1 cellular context compared by ENCODE assay signal in the genomic region with DNA sequence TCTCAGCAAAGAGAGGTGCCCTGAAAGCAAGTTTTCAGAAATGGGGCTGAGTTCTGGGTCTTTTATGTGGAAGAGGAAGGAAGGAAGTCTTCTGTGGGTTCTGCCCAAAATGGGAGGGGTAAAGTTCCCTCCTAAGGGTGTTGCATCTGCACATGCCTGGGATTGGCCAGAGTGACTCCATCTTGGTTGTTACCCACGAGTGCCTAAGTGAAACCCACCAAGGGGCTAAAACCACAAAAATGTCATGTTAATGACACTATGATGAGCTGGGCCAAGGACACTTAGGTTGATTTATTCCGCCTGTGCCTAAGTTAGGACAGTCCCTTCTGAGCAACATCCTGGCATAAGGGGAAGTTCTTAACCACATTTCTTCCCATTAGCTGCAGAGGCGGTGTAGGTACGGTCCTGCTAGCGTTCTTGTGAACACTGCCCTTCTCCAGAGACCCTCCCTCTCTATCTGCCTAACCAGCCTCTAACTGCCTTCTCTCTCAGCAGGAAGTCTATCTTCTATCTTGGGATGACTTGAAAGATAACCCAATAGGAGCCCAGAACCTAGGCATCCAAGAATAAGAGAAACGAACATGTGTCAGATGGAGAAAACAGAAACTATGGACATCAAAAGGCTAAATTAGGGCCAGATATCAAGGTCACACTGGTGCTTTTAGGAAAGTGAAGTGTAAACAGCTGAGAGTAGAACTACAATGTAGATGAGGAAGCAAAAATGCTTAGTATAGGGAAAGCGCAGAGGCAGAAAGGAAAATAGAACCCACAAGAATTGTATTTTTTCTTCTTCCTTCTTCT.
TF ChIP-seq lines count a peak whose summit lies in the region.

No MANE protein-coding gene starts in this region.

TF ChIP-seq in GM12878, 131 proteins besides CTCF, POLR2A, EP300 and RAD21 (continued from another document and continues in another):
- TF ChIP-seq, protein P1, sequence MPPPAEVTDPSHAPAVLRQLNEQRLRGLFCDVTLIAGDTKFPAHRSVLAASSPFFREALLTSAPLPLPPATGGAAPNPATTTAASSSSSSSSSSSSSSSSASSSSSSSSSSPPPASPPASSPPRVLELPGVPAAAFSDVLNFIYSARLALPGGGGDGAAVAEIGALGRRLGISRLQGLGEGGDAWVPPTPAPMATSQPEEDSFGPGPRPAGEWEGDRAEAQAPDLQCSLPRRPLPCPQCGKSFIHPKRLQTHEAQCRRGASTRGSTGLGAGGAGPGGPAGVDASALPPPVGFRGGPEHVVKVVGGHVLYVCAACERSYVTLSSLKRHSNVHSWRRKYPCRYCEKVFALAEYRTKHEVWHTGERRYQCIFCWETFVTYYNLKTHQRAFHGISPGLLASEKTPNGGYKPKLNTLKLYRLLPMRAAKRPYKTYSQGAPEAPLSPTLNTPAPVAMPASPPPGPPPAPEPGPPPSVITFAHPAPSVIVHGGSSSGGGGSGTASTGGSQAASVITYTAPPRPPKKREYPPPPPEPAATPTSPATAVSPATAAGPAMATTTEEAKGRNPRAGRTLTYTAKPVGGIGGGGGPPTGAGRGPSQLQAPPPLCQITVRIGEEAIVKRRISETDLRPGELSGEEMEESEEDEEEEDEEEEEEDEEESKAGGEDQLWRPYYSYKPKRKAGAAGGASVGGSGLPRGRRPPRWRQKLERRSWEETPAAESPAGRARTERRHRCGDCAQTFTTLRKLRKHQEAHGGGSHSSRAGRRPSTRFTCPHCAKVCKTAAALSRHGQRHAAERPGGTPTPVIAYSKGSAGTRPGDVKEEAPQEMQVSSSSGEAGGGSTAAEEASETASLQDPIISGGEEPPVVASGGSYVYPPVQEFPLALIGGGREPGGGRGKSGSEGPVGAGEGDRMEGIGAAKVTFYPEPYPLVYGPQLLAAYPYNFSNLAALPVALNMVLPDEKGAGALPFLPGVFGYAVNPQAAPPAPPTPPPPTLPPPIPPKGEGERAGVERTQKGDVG (CRISPR knock-in tag; IDR thresholded peaks at IDR 0.05): peak; percentile 89
- TF ChIP-seq JUNB (IDR thresholded peaks at IDR 0.05) (0 out of 2 replicates have a peak, but pooled peaks have one; percentile 10), HDGF (IDR thresholded peaks at IDR 0.05) (no peak), WRNIP1 (IDR thresholded peaks at IDR 0.05; ENCODE audit: borderline replicate concordance, low read depth, low read length) (no peak), SUZ12 (IDR thresholded peaks at IDR 0.05; ENCODE audit: unreplicated experiment) (no peak), ZNF207 (IDR thresholded peaks at IDR 0.05; ENCODE audit: borderline replicate concordance) (no peak), CHD1 (IDR thresholded peaks at IDR 0.05; ENCODE audit: low read depth, low read length) (no peak), IKZF2 (IDR thresholded peaks at IDR 0.05) (peak; percentile 63 to 70), KDM1A (IDR thresholded peaks at IDR 0.05; ENCODE audit: borderline replicate concordance) (no peak), HCFC1 (IDR thresholded peaks at IDR 0.05; ENCODE audit: low read length) (no peak), ZNF274 (IDR thresholded peaks at IDR 0.05; ENCODE audit: insufficient read depth, insufficient read length) (no peak), BMI1 (IDR thresholded peaks at IDR 0.05; ENCODE audit: borderline replicate concordance) (no peak), BHLHE40 (IDR thresholded peaks at IDR 0.05; ENCODE audit: borderline replicate concordance in 1 of 2, low read depth in 2 of 2, low read length in 1 of 2) (peak in 1 of 2 experiments; percentile 48; a peak in 1 of 4 replicates), CREB1 (IDR thresholded peaks at IDR 0.05; ENCODE audit: low read depth) (no peak), NFXL1 (IDR thresholded peaks at IDR 0.05; ENCODE audit: borderline replicate concordance) (no peak), MYB (IDR thresholded peaks at IDR 0.05; ENCODE audit: borderline replicate concordance, low read depth, low read length) (no peak), IRF4 (IDR thresholded peaks at IDR 0.05; ENCODE audit: low read depth, low read length) (0 out of 2 replicates have a peak, but pooled peaks have one; percentile 22), GABPA (IDR thresholded peaks at IDR 0.05; ENCODE audit: low read depth) (no peak), EGR1 (IDR thresholded peaks at IDR 0.05; ENCODE audit: borderline replicate concordance in 1 of 2, low read depth in 2 of 2, low read length in 2 of 2) (no peak), BCL11A (IDR thresholded peaks at IDR 0.05; ENCODE audit: low read depth, low read length) (peak; percentile 50; the same call in 1 of the 2 replicates), YBX1 (IDR thresholded peaks at IDR 0.05) (no peak), SPI1 (IDR thresholded peaks at IDR 0.05; ENCODE audit: borderline replicate concordance, insufficient read depth, low read depth, low read length) (0 out of 2 replicates have a peak, but pooled peaks have one; percentile 1)
- TF ChIP-seq, protein P2, sequence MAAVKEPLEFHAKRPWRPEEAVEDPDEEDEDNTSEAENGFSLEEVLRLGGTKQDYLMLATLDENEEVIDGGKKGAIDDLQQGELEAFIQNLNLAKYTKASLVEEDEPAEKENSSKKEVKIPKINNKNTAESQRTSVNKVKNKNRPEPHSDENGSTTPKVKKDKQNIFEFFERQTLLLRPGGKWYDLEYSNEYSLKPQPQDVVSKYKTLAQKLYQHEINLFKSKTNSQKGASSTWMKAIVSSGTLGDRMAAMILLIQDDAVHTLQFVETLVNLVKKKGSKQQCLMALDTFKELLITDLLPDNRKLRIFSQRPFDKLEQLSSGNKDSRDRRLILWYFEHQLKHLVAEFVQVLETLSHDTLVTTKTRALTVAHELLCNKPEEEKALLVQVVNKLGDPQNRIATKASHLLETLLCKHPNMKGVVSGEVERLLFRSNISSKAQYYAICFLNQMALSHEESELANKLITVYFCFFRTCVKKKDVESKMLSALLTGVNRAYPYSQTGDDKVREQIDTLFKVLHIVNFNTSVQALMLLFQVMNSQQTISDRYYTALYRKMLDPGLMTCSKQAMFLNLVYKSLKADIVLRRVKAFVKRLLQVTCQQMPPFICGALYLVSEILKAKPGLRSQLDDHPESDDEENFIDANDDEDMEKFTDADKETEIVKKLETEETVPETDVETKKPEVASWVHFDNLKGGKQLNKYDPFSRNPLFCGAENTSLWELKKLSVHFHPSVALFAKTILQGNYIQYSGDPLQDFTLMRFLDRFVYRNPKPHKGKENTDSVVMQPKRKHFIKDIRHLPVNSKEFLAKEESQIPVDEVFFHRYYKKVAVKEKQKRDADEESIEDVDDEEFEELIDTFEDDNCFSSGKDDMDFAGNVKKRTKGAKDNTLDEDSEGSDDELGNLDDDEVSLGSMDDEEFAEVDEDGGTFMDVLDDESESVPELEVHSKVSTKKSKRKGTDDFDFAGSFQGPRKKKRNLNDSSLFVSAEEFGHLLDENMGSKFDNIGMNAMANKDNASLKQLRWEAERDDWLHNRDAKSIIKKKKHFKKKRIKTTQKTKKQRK (IDR thresholded peaks at IDR 0.05; ENCODE audit: low read depth, low read length): no peak
- TF ChIP-seq, protein P3, sequence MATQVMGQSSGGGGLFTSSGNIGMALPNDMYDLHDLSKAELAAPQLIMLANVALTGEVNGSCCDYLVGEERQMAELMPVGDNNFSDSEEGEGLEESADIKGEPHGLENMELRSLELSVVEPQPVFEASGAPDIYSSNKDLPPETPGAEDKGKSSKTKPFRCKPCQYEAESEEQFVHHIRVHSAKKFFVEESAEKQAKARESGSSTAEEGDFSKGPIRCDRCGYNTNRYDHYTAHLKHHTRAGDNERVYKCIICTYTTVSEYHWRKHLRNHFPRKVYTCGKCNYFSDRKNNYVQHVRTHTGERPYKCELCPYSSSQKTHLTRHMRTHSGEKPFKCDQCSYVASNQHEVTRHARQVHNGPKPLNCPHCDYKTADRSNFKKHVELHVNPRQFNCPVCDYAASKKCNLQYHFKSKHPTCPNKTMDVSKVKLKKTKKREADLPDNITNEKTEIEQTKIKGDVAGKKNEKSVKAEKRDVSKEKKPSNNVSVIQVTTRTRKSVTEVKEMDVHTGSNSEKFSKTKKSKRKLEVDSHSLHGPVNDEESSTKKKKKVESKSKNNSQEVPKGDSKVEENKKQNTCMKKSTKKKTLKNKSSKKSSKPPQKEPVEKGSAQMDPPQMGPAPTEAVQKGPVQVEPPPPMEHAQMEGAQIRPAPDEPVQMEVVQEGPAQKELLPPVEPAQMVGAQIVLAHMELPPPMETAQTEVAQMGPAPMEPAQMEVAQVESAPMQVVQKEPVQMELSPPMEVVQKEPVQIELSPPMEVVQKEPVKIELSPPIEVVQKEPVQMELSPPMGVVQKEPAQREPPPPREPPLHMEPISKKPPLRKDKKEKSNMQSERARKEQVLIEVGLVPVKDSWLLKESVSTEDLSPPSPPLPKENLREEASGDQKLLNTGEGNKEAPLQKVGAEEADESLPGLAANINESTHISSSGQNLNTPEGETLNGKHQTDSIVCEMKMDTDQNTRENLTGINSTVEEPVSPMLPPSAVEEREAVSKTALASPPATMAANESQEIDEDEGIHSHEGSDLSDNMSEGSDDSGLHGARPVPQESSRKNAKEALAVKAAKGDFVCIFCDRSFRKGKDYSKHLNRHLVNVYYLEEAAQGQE (IDR thresholded peaks at IDR 0.05; ENCODE audit: low read depth, low read length): no peak
- TF ChIP-seq, protein P4, sequence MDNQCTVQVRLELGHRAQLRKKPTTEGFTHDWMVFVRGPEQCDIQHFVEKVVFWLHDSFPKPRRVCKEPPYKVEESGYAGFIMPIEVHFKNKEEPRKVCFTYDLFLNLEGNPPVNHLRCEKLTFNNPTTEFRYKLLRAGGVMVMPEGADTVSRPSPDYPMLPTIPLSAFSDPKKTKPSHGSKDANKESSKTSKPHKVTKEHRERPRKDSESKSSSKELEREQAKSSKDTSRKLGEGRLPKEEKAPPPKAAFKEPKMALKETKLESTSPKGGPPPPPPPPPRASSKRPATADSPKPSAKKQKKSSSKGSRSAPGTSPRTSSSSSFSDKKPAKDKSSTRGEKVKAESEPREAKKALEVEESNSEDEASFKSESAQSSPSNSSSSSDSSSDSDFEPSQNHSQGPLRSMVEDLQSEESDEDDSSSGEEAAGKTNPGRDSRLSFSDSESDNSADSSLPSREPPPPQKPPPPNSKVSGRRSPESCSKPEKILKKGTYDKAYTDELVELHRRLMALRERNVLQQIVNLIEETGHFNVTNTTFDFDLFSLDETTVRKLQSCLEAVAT (IDR thresholded peaks at IDR 0.05): peak; percentile 20; the same call in 1 of the 2 replicates
- TF ChIP-seq, protein P5, sequence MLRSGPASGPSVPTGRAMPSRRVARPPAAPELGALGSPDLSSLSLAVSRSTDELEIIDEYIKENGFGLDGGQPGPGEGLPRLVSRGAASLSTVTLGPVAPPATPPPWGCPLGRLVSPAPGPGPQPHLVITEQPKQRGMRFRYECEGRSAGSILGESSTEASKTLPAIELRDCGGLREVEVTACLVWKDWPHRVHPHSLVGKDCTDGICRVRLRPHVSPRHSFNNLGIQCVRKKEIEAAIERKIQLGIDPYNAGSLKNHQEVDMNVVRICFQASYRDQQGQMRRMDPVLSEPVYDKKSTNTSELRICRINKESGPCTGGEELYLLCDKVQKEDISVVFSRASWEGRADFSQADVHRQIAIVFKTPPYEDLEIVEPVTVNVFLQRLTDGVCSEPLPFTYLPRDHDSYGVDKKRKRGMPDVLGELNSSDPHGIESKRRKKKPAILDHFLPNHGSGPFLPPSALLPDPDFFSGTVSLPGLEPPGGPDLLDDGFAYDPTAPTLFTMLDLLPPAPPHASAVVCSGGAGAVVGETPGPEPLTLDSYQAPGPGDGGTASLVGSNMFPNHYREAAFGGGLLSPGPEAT (IDR thresholded peaks at IDR 0.05; ENCODE audit: low read depth): peak; percentile 49; the same call in 1 of the 2 replicates
- TF ChIP-seq, protein P6, sequence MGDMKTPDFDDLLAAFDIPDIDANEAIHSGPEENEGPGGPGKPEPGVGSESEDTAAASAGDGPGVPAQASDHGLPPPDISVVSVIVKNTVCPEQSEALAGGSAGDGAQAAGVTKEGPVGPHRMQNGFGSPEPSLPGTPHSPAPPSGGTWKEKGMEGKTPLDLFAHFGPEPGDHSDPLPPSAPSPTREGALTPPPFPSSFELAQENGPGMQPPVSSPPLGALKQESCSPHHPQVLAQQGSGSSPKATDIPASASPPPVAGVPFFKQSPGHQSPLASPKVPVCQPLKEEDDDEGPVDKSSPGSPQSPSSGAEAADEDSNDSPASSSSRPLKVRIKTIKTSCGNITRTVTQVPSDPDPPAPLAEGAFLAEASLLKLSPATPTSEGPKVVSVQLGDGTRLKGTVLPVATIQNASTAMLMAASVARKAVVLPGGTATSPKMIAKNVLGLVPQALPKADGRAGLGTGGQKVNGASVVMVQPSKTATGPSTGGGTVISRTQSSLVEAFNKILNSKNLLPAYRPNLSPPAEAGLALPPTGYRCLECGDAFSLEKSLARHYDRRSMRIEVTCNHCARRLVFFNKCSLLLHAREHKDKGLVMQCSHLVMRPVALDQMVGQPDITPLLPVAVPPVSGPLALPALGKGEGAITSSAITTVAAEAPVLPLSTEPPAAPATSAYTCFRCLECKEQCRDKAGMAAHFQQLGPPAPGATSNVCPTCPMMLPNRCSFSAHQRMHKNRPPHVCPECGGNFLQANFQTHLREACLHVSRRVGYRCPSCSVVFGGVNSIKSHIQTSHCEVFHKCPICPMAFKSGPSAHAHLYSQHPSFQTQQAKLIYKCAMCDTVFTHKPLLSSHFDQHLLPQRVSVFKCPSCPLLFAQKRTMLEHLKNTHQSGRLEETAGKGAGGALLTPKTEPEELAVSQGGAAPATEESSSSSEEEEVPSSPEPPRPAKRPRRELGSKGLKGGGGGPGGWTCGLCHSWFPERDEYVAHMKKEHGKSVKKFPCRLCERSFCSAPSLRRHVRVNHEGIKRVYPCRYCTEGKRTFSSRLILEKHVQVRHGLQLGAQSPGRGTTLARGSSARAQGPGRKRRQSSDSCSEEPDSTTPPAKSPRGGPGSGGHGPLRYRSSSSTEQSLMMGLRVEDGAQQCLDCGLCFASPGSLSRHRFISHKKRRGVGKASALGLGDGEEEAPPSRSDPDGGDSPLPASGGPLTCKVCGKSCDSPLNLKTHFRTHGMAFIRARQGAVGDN (IDR thresholded peaks at IDR 0.05): peak; percentile 99
- TF ChIP-seq, protein P7, sequence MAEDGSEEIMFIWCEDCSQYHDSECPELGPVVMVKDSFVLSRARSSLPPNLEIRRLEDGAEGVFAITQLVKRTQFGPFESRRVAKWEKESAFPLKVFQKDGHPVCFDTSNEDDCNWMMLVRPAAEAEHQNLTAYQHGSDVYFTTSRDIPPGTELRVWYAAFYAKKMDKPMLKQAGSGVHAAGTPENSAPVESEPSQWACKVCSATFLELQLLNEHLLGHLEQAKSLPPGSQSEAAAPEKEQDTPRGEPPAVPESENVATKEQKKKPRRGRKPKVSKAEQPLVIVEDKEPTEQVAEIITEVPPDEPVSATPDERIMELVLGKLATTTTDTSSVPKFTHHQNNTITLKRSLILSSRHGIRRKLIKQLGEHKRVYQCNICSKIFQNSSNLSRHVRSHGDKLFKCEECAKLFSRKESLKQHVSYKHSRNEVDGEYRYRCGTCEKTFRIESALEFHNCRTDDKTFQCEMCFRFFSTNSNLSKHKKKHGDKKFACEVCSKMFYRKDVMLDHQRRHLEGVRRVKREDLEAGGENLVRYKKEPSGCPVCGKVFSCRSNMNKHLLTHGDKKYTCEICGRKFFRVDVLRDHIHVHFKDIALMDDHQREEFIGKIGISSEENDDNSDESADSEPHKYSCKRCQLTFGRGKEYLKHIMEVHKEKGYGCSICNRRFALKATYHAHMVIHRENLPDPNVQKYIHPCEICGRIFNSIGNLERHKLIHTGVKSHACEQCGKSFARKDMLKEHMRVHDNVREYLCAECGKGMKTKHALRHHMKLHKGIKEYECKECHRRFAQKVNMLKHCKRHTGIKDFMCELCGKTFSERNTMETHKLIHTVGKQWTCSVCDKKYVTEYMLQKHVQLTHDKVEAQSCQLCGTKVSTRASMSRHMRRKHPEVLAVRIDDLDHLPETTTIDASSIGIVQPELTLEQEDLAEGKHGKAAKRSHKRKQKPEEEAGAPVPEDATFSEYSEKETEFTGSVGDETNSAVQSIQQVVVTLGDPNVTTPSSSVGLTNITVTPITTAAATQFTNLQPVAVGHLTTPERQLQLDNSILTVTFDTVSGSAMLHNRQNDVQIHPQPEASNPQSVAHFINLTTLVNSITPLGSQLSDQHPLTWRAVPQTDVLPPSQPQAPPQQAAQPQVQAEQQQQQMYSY (CRISPR knock-in tag; IDR thresholded peaks at IDR 0.05): peak; percentile 86
